Comparison of ENCODE assay signal across 10 cellular contexts in the genomic region with DNA sequence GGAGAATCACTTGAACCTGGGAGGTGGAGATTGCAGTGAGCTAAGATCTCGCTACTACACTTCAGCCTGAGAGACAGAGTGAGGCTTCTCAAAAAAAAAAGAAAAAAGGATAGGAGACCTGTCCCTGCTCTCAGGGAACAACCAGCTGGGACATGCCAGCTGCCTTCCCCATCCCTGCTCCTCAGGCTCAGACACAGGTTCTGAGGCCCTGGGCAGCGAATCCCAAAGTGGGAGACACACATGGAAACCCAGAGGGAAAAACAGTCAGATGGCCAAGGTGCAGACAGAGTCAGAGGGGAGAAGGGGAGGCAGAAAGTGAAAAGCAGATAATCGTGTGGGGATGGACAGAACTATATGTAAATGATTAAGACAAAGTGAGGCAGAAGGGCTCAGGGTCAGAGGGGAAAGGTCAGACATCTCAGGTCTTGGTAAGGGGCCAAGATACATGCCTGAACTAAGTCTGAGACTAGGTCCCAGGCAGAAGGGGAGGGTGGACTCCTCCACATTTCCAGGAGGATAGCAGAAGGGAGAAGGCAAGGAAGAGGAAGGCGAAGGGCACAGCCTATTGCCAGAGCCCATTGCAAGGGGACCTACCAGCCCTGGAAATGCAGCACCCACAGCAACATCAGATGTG. TPM values are rescaled to one million over a fixed set of nuclear protein-coding genes. Genes with fewer than 3 reads are reported as not detected.
A peak's percentile ranks its signal among the peaks of the same experiment; 100 is the strongest.
DNase-seq lines count a peak whose midpoint lies in the region; ATAC-seq and TF ChIP-seq lines count a peak whose summit lies in the region.
"Had no signal": no experiment of that assay in that cellular context is flagged by ENCODE, and none has a peak within 500 bp of the region (broad histone marks: within the 10 kb centered on the region; RNA-seq: fewer than 3 reads in every experiment).

No MANE protein-coding gene starts in this region.

- peak overlapping the region; percentile 48 for H3K4me3 Mint-ChIP-seq in T-helper 2 cell treated with Interferon-gamma antibody and Interleukin-4, amounts not matched to agents 5 μg/mL and 100 μg/mL, for 36 hours
- H3K4me3 Mint-ChIP-seq in WTC11: peak overlapping the region; percentile 50

- H3K27me3 Mint-ChIP-seq in T-helper 2 cell treated with Interferon-gamma antibody and Interleukin-4, amounts not matched to agents 5 μg/mL and 100 μg/mL, for 36 hours (ENCODE audit: low read depth): peaks cover 7% of the 10 kb centered on the region
- H3K27me3 Mint-ChIP-seq in WTC11 (ENCODE audit: low read depth): peaks cover 7% of the 10 kb centered on the region

- H3K27me3 ChIP-seq in prostate gland (replicated peaks; ENCODE audit: insufficient read depth): no peaks in the 10 kb centered on the region
- H3K27me3 ChIP-seq in left lung: peaks cover 0 to 14% of the 10 kb centered on the region in 2 donors
- H3K27me3 ChIP-seq: tibial artery had no signal

- CTCF ChIA-PET in WTC11 (lab: Charles Lee): interaction anchor here (1.3 to 3.6 kb wide), 4 partner anchors 8 to 14 kb away, joined by 3 to 42 read pairs (median 10); a partner anchor contains a TSS

- H3K4me1 ChIP-seq in prostate gland (replicated peaks): peaks cover 18% of the 10 kb centered on the region
- H3K4me1 ChIP-seq in left lung: peaks cover 4 to 62% of the 10 kb centered on the region in 2 donors

- POLR2A ChIA-PET in WTC11 (lab: Charles Lee): interaction anchor here (0.5 kb wide), 1 partner anchor 63 kb away, joined by 3 read pairs; no protein-coding TSS in a partner anchor

- ATAC-seq in WTC11 (no peak), left lung (no peak), GM19023 (IDR thresholded peaks at IDR 0.05; ENCODE audit: unreplicated experiment) (no peak)

- WGBS in prostate gland: 88% methylated on average over 4 of the region's 4 CpGs

- H3K4me3 ChIP-seq in prostate gland (peak overlapping the region; percentile 66 to 93), left lung (peak overlapping the region in 1 of 2 donors; percentile 53)

- H3K4me1 Mint-ChIP-seq in T-helper 2 cell treated with Interferon-gamma antibody and Interleukin-4, amounts not matched to agents 5 μg/mL and 100 μg/mL, for 36 hours (ENCODE audit: low read depth): peaks cover 18% of the 10 kb centered on the region
- H3K4me1 Mint-ChIP-seq in WTC11: peaks cover 25% of the 10 kb centered on the region

- H3K36me3 ChIP-seq in prostate gland: no peaks in the 10 kb centered on the region
- H3K36me3 ChIP-seq in left lung: no peaks in the 10 kb centered on the region

- H3K27ac ChIP-seq in prostate gland: no peak overlapping the region
- no peak overlapping the region for H3K27ac ChIP-seq in left lung
- H3K27ac ChIP-seq: tibial artery had no signal

- H3K9me3 ChIP-seq in prostate gland (no peaks in the 10 kb centered on the region), left lung (no peaks in the 10 kb centered on the region)
- H3K9me3 ChIP-seq: tibial artery had no signal

- no peaks in the 10 kb centered on the region for H3K36me3 Mint-ChIP-seq in T-helper 2 cell treated with Interferon-gamma antibody and Interleukin-4, amounts not matched to agents 5 μg/mL and 100 μg/mL, for 36 hours (ENCODE audit: low read depth)
- H3K36me3 Mint-ChIP-seq in WTC11: no peaks in the 10 kb centered on the region

- intact Hi-C loops in prostate gland (cut with DNase I): no loop called here
- intact Hi-C loops in left lung (cut with DNase I): no loop called here

- DNase-seq in T-helper 2 cell treated with Interferon-gamma antibody and Interleukin-4, amounts not matched to agents 5 μg/mL and 100 μg/mL, for 36 hours (ENCODE audit: low spot score): no peak
- DNase-seq in T-helper 2 cell (no peak), WTC11 (ENCODE audit: low spot score) (no peak), islet precursor cell (peak; percentile 34), prostate gland (ENCODE audit: low spot score) (no peak), left lung (no peak)
- DNase-seq in activated CD8-positive, alpha-beta memory T cell treated with anti-CD3 and anti-CD28 coated beads for 24 hours: no peak
- DNase-seq: NCI-H2107, tibial artery had no signal

- TF ChIP-seq POLR2A in prostate gland (IDR thresholded peaks at IDR 0.05): no peak

- H3K27ac Mint-ChIP-seq in T-helper 2 cell treated with Interferon-gamma antibody and Interleukin-4, amounts not matched to agents 5 μg/mL and 100 μg/mL, for 36 hours: no peak overlapping the region
- H3K27ac Mint-ChIP-seq in WTC11: no peak overlapping the region

- H3K9me3 Mint-ChIP-seq in T-helper 2 cell treated with Interferon-gamma antibody and Interleukin-4, amounts not matched to agents 5 μg/mL and 100 μg/mL, for 36 hours: no peaks in the 10 kb centered on the region
- no peaks in the 10 kb centered on the region for H3K9me3 Mint-ChIP-seq in WTC11

- TF ChIP-seq CTCF in WTC11 (IDR thresholded peaks at IDR 0.05): no peak
- TF ChIP-seq CTCF in prostate gland (IDR thresholded peaks at IDR 0.05): no peak
- TF ChIP-seq CTCF in left lung (IDR thresholded peaks at IDR 0.05): no peak

TF ChIP-seq in WTC11, 78 proteins besides CTCF, POLR2A, EP300 and RAD21 (continues in another document):
- TF ChIP-seq ZNF423 (CRISPR knock-in tag; IDR thresholded peaks at IDR 0.05) (no peak), ZNF416 (CRISPR knock-in tag; IDR thresholded peaks at IDR 0.05) (no peak), CREB1 (CRISPR knock-in tag; IDR thresholded peaks at IDR 0.05) (no peak), ZNF263 (CRISPR knock-in tag; IDR thresholded peaks at IDR 0.05; ENCODE audit: low read depth) (no peak), TEAD4 (CRISPR knock-in tag; IDR thresholded peaks at IDR 0.05) (no peak), ZBTB21 (CRISPR knock-in tag; IDR thresholded peaks at IDR 0.05; ENCODE audit: borderline replicate concordance) (no peak)
- TF ChIP-seq, protein P1, sequence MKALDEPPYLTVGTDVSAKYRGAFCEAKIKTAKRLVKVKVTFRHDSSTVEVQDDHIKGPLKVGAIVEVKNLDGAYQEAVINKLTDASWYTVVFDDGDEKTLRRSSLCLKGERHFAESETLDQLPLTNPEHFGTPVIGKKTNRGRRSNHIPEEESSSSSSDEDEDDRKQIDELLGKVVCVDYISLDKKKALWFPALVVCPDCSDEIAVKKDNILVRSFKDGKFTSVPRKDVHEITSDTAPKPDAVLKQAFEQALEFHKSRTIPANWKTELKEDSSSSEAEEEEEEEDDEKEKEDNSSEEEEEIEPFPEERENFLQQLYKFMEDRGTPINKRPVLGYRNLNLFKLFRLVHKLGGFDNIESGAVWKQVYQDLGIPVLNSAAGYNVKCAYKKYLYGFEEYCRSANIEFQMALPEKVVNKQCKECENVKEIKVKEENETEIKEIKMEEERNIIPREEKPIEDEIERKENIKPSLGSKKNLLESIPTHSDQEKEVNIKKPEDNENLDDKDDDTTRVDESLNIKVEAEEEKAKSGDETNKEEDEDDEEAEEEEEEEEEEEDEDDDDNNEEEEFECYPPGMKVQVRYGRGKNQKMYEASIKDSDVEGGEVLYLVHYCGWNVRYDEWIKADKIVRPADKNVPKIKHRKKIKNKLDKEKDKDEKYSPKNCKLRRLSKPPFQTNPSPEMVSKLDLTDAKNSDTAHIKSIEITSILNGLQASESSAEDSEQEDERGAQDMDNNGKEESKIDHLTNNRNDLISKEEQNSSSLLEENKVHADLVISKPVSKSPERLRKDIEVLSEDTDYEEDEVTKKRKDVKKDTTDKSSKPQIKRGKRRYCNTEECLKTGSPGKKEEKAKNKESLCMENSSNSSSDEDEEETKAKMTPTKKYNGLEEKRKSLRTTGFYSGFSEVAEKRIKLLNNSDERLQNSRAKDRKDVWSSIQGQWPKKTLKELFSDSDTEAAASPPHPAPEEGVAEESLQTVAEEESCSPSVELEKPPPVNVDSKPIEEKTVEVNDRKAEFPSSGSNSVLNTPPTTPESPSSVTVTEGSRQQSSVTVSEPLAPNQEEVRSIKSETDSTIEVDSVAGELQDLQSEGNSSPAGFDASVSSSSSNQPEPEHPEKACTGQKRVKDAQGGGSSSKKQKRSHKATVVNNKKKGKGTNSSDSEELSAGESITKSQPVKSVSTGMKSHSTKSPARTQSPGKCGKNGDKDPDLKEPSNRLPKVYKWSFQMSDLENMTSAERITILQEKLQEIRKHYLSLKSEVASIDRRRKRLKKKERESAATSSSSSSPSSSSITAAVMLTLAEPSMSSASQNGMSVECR (CRISPR knock-in tag; IDR thresholded peaks at IDR 0.05; ENCODE audit: borderline replicate concordance): no peak
- TF ChIP-seq, protein P2, sequence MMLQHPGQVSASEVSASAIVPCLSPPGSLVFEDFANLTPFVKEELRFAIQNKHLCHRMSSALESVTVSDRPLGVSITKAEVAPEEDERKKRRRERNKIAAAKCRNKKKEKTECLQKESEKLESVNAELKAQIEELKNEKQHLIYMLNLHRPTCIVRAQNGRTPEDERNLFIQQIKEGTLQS (CRISPR knock-in tag; conservative IDR thresholded peaks at IDR 0.05): no peak
- TF ChIP-seq, protein P3, sequence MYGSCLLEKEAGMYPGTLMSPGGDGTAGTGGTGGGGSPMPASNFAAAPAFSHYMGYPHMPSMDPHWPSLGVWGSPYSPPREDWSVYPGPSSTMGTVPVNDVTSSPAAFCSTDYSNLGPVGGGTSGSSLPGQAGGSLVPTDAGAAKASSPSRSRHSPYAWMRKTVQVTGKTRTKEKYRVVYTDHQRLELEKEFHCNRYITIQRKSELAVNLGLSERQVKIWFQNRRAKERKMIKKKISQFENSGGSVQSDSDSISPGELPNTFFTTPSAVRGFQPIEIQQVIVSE (CRISPR knock-in tag; IDR thresholded peaks at IDR 0.05; ENCODE audit: borderline replicate concordance): no peak
- TF ChIP-seq, protein P4, sequence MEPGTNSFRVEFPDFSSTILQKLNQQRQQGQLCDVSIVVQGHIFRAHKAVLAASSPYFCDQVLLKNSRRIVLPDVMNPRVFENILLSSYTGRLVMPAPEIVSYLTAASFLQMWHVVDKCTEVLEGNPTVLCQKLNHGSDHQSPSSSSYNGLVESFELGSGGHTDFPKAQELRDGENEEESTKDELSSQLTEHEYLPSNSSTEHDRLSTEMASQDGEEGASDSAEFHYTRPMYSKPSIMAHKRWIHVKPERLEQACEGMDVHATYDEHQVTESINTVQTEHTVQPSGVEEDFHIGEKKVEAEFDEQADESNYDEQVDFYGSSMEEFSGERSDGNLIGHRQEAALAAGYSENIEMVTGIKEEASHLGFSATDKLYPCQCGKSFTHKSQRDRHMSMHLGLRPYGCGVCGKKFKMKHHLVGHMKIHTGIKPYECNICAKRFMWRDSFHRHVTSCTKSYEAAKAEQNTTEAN (CRISPR knock-in tag; IDR thresholded peaks at IDR 0.05): no peak

RNA-seq across cellular contexts. Expression of a gene that starts 14.2 kb away (rescaled TPM):
- total RNA-seq in WTC11 (2021): 32.0 to 40.9 TPM (median 36.6 TPM) in 3 replicates
- total RNA-seq in prostate gland: 100 to 1,000 TPM; 132 to 208 TPM
- total RNA-seq in left lung: 100 to 1,000 TPM in 1 of 2 donors, 10 to 100 TPM in 1; 83.8 to 119 TPM

RNA-seq across cellular contexts. Expression of a gene that starts 27.4 kb away (rescaled TPM):
- total RNA-seq in WTC11 (2021) (76.4 to 98.8 TPM (median 78.3 TPM) in 3 replicates), prostate gland (100 to 1,000 TPM in 1 of 2 donors, 10 to 100 TPM in 1; 95.2 to 109 TPM), left lung (100 to 1,000 TPM; 172 to 222 TPM)

RNA-seq across cellular contexts. Expression of a gene that starts 34.6 kb away (rescaled TPM):
- total RNA-seq in WTC11 (2021) (22.2 to 29.0 TPM (median 28.6 TPM) in 3 replicates), prostate gland (10 to 100 TPM; 27.5 to 29.7 TPM), left lung (10 to 100 TPM; 41.5 to 87.3 TPM)
